ENCODE assay signal across 13 cellular contexts in the genomic region with DNA sequence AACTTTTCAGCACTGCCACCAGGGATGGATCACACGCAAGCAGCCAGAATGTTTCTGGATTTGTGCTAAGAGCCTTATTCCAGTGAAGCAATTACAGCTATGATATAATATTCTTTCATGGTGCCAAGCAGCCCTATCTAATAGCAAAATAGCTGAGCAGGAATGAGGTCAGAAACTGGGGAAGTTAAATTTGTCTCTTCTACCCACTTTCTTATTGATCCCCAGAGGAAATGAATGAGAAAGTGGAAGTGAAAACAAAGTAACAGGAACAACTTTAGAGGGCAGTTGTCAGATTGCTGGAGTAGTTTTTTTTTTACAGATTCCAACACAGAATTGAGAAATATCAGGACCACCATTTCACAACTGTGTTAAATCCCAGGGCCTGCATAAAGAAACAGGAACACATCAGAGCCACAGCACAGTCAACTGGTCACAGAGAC. TPM values are rescaled to one million over a fixed set of nuclear protein-coding genes. Genes with fewer than 3 reads are reported as not detected.
A peak's percentile ranks its signal among the peaks of the same experiment; 100 is the strongest.
DNase-seq lines count a peak whose midpoint lies in the region; ATAC-seq and TF ChIP-seq lines count a peak whose summit lies in the region.
"Had no signal": no experiment of that assay in that cellular context is flagged by ENCODE, and none has a peak within 500 bp of the region (broad histone marks: within the 10 kb centered on the region; RNA-seq: fewer than 3 reads in every experiment).

No MANE protein-coding gene starts in this region.

- H3K9me2 ChIP-seq in DOHH2 (replicated peaks; ENCODE audit: control insufficient read depth, low read length) (no peaks in the 10 kb centered on the region), Karpas-422 (replicated peaks; ENCODE audit: insufficient read depth, low read length) (no peaks in the 10 kb centered on the region), GM23338 (ENCODE audit: insufficient read depth) (no peaks in the 10 kb centered on the region)

- H3K36me3 ChIP-seq in DOHH2 (ENCODE audit: control insufficient read depth, low read length) (peaks cover 5% of the 10 kb centered on the region), Karpas-422 (ENCODE audit: insufficient read depth, low read length) (peaks cover 41% of the 10 kb centered on the region), left ventricle myocardium inferior (no peaks in the 10 kb centered on the region), GM23338 (ENCODE audit: insufficient read depth) (no peaks in the 10 kb centered on the region), endodermal cell (ENCODE audit: control insufficient read depth, insufficient read depth, low read length) (peaks cover 12% of the 10 kb centered on the region)

- H3K4me1 Mint-ChIP-seq in GM23338 (peaks cover 16% of the 10 kb centered on the region), endodermal cell (peaks cover 7% of the 10 kb centered on the region)
- H3K4me1 Mint-ChIP-seq in activated CD8-positive, alpha-beta T cell treated with anti-CD3 and anti-CD28 coated beads for 36 hours (ENCODE audit: low read depth): peaks cover 18% of the 10 kb centered on the region

- H3K79me2 ChIP-seq in DOHH2 (ENCODE audit: control insufficient read depth, low read length) (no peaks in the 10 kb centered on the region), Karpas-422 (ENCODE audit: low read length) (peaks cover 82% of the 10 kb centered on the region), GM23338 (replicated peaks; ENCODE audit: insufficient read depth) (no peaks in the 10 kb centered on the region)

- H3K4me2 ChIP-seq in DOHH2 (ENCODE audit: low read length) (peak overlapping the region; percentile 43), Karpas-422 (ENCODE audit: low read depth, low read length, poor library complexity, severe bottlenecking) (peak overlapping the region; percentile 69), GM23338 (no peak overlapping the region)

- H3K36me3 Mint-ChIP-seq in GM23338 (ENCODE audit: low read depth) (no peaks in the 10 kb centered on the region; the same call in 2 of the 3 replicates), endodermal cell (ENCODE audit: low read depth) (peaks cover 7% of the 10 kb centered on the region)
- H3K36me3 Mint-ChIP-seq in activated CD8-positive, alpha-beta T cell treated with anti-CD3 and anti-CD28 coated beads for 36 hours (ENCODE audit: low read depth): peaks cover 9% of the 10 kb centered on the region

- H3K9me3 Mint-ChIP-seq in GM23338: no peaks in the 10 kb centered on the region
- no peaks in the 10 kb centered on the region for H3K9me3 Mint-ChIP-seq in activated CD8-positive, alpha-beta T cell treated with anti-CD3 and anti-CD28 coated beads for 36 hours
- H3K9me3 Mint-ChIP-seq in endodermal cell: no peaks in the 10 kb centered on the region
- H3K9me3 Mint-ChIP-seq: CD4-positive, alpha-beta T cell; H9 had no signal

- ATAC-seq in GM21381 (IDR thresholded peaks at IDR 0.05; ENCODE audit: unreplicated experiment) (peak; percentile 78), GM23338 (no peak), SK-N-SH treated with all-trans-retinoic acid at 6 μM for 48 hours (no peak)
- ATAC-seq in activated CD8-positive, alpha-beta T cell treated with anti-CD3 and anti-CD28 coated beads for 36 hours: no peak

- CTCF ChIA-PET in activated CD8-positive, alpha-beta T cell treated with anti-CD3 and anti-CD28 coated beads for 36 hours (lab: Charles Lee): interaction anchor here (1.6 kb wide), 1 partner anchor 24 kb away, joined by 4 read pairs; no protein-coding TSS in a partner anchor

- H3K9me3 ChIP-seq in DOHH2 (ENCODE audit: control insufficient read depth, insufficient read depth, low read length): no peaks in the 10 kb centered on the region
- H3K9me3 ChIP-seq in Karpas-422 (ENCODE audit: low read length): no peaks in the 10 kb centered on the region
- H3K9me3 ChIP-seq in left ventricle myocardium inferior (replicated peaks): no peaks in the 10 kb centered on the region
- no peaks in the 10 kb centered on the region for H3K9me3 ChIP-seq in endodermal cell (ENCODE audit: control insufficient read depth, low read length)

- no peak overlapping the region for H3K27ac Mint-ChIP-seq in GM23338
- H3K27ac Mint-ChIP-seq in activated CD8-positive, alpha-beta T cell treated with anti-CD3 and anti-CD28 coated beads for 36 hours: no peak overlapping the region
- H3K27ac Mint-ChIP-seq in endodermal cell: no peak overlapping the region
- H3K27ac Mint-ChIP-seq: CD4-positive, alpha-beta T cell; H9 had no signal

- no peaks in the 10 kb centered on the region for H3K27me3 Mint-ChIP-seq in GM23338 (ENCODE audit: insufficient read depth, low read depth, poor library complexity)
- no peaks in the 10 kb centered on the region for H3K27me3 Mint-ChIP-seq in activated CD8-positive, alpha-beta T cell treated with anti-CD3 and anti-CD28 coated beads for 36 hours
- H3K27me3 Mint-ChIP-seq in endodermal cell (ENCODE audit: insufficient read depth): no peaks in the 10 kb centered on the region
- H3K27me3 Mint-ChIP-seq: CD4-positive, alpha-beta T cell had no signal

- H3F3A ChIP-seq in DOHH2 (ENCODE audit: control insufficient read depth, insufficient read depth) (peaks cover 13% of the 10 kb centered on the region), GM23338 (replicated peaks; ENCODE audit: low read depth) (no peaks in the 10 kb centered on the region)

- DNase-seq in Karpas-422: peak; percentile 90
- DNase-seq in left ventricle myocardium inferior: no peak
- no peak for DNase-seq in GM23338 (ENCODE audit: low spot score)
- DNase-seq in activated CD8-positive, alpha-beta T cell treated with anti-CD3 and anti-CD28 coated beads for 36 hours: no peak
- DNase-seq in endodermal cell: no peak
- DNase-seq: activated CD4-positive, alpha-beta T cell treated with anti-CD3 and anti-CD28 coated beads, Interleukin-2, amount 50 U/mL, for 1 hour; CD4-positive, alpha-beta T cell; H9; NCI-H146; stimulated activated CD4-positive, alpha-beta T cell treated with anti-CD3 and anti-CD28 coated beads, Interleukin-4, amount 100 ng/mL, for 24 hours had no signal

- peak overlapping the region; percentile 37 for H3K9ac ChIP-seq in Karpas-422 (ENCODE audit: low read length)
- no peak overlapping the region for H3K9ac ChIP-seq in endodermal cell (ENCODE audit: extremely low read depth, low read length, poor library complexity, severe bottlenecking)

- WGBS in endodermal cell (ENCODE audit: insufficient coverage in 1 of 2, insufficient read length in 1 of 2), 2 experiments: 93% methylated on average over 1 of the region's 1 CpG; no CpG with 5 or more reads in 1 of the 2 experiments

- H4K20me1 ChIP-seq in DOHH2 (ENCODE audit: control insufficient read depth, insufficient read depth, low read depth, low read length) (no peaks in the 10 kb centered on the region), Karpas-422 (ENCODE audit: insufficient read depth, low read depth, low read length) (no peaks in the 10 kb centered on the region), GM23338 (replicated peaks; ENCODE audit: insufficient read depth) (no peaks in the 10 kb centered on the region)

- H3K4me3 Mint-ChIP-seq in GM23338: no peak overlapping the region
- H3K4me3 Mint-ChIP-seq in activated CD8-positive, alpha-beta T cell treated with anti-CD3 and anti-CD28 coated beads for 36 hours: no peak overlapping the region
- H3K4me3 Mint-ChIP-seq in endodermal cell: no peak overlapping the region
- H3K4me3 Mint-ChIP-seq: CD4-positive, alpha-beta T cell; H9 had no signal

- H2AFZ ChIP-seq in Karpas-422 (ENCODE audit: low read length): no peak overlapping the region
- H2AFZ ChIP-seq in GM23338: no peak overlapping the region

- no peaks in the 10 kb centered on the region for H3K27me3 ChIP-seq in DOHH2 (ENCODE audit: control insufficient read depth, low read length)
- no peaks in the 10 kb centered on the region for H3K27me3 ChIP-seq in Karpas-422 (ENCODE audit: low read length)
- H3K27me3 ChIP-seq in left ventricle myocardium inferior (ENCODE audit: low read depth): no peaks in the 10 kb centered on the region
- no peaks in the 10 kb centered on the region for H3K27me3 ChIP-seq in GM23338 (ENCODE audit: insufficient read depth)
- no peaks in the 10 kb centered on the region for H3K27me3 ChIP-seq in endodermal cell (ENCODE audit: control insufficient read depth, insufficient read depth, low read length, poor library complexity, severe bottlenecking)

- H3K4me3 ChIP-seq in DOHH2 (ENCODE audit: low read length): peak overlapping the region; percentile 5; the same call in 1 of the 2 replicates
- H3K4me3 ChIP-seq in Karpas-422 (ENCODE audit: low read length): peak overlapping the region; percentile 13
- no peak overlapping the region for H3K4me3 ChIP-seq in left ventricle myocardium inferior
- no peak overlapping the region for H3K4me3 ChIP-seq in GM23338
- no peak overlapping the region for H3K4me3 ChIP-seq in endodermal cell (ENCODE audit: low read length)

- H3K27ac ChIP-seq in DOHH2 (ENCODE audit: low read depth, low read length) (peak overlapping the region; percentile 8; the same call in 1 of the 2 replicates), Karpas-422 (ENCODE audit: low read length) (peak overlapping the region; percentile 95), left ventricle myocardium inferior (replicated peaks) (peak overlapping the region; percentile 41), GM23338 (ENCODE audit: low read depth) (no peak overlapping the region), endodermal cell (ENCODE audit: low read depth, low read length) (no peak overlapping the region)

- intact Hi-C loops in left ventricle myocardium inferior (cut with micrococcal nuclease): no loop called here
- intact Hi-C loops in activated CD8-positive, alpha-beta T cell treated with anti-CD3 and anti-CD28 coated beads for 36 hours (cut with micrococcal nuclease): no loop called here

- TF ChIP-seq CTCF in DOHH2 (IDR thresholded peaks at IDR 0.05; ENCODE audit: low read depth, low read length, poor library complexity, severe bottlenecking) (no peak), left ventricle myocardium inferior (IDR thresholded peaks at IDR 0.05; ENCODE audit: borderline replicate concordance) (no peak), GM23338 (conservative IDR thresholded peaks at IDR 0.05; ENCODE audit: low read depth in 2 of 2) (no peak), endodermal cell (conservative IDR thresholded peaks at IDR 0.05) (no peak)
- TF ChIP-seq CTCF in activated CD8-positive, alpha-beta T cell treated with anti-CD3 and anti-CD28 coated beads for 36 hours (IDR thresholded peaks at IDR 0.05): no peak

- POLR2A ChIA-PET in activated CD8-positive, alpha-beta T cell treated with anti-CD3 and anti-CD28 coated beads for 36 hours (lab: Charles Lee): interaction anchor here (0.9 kb wide), 1 partner anchor 13 kb away, joined by 3 read pairs; no protein-coding TSS in a partner anchor

- H3K4me1 ChIP-seq in DOHH2 (ENCODE audit: control insufficient read depth, low read length) (peaks cover 67% of the 10 kb centered on the region), Karpas-422 (ENCODE audit: low read length) (peaks cover 98% of the 10 kb centered on the region), left ventricle myocardium inferior (peaks cover 20% of the 10 kb centered on the region), GM23338 (ENCODE audit: insufficient read depth) (peaks cover 11% of the 10 kb centered on the region), endodermal cell (ENCODE audit: control insufficient read depth, insufficient read depth, low read length) (no peaks in the 10 kb centered on the region)

RNA-seq across cellular contexts. Expression of a gene that starts 44.8 kb away (rescaled TPM):
- 136 and 174 TPM in 2 replicates for total RNA-seq in Karpas-422 (2014; rRNA removed; shearing (Covaris generic); ENCODE audit: low replicate concordance)
- 1.7 TPM for total RNA-seq in left ventricle myocardium inferior
- total RNA-seq in GM23338 (2014; rRNA removed; shearing (Covaris generic)): 15.0 and 22.2 TPM in 2 replicates
- polyA plus RNA-seq in GM23338 (2016; fragmentation: Nextera tagmentation; extraction: Ambion mirVana): 8.7 and 9.3 TPM in 2 replicates
- total RNA-seq in activated CD8-positive, alpha-beta T cell treated with anti-CD3 and anti-CD28 coated beads for 36 hours: 10 to 100 TPM; 35.4 to 38.1 TPM
- total RNA-seq in endodermal cell: 10 to 100 TPM; 18.3 to 18.7 TPM
- 4.9 TPM for polyA plus RNA-seq in endodermal cell (2013, experiment 1 of 2)
- 5.1 TPM for polyA plus RNA-seq in endodermal cell (2013, experiment 2 of 2)

Comparison
In these comparisons a context has a peak if more than half of its experiments do, and no peak if none do; other contexts are left out.
1. H3K27ac ChIP-seq: peak in DOHH2 (single experiment), Karpas-422 (single experiment) and left ventricle myocardium inferior (single experiment); none in GM23338 (single experiment) and endodermal cell (single experiment).
2. H3K4me3 ChIP-seq: peak in DOHH2 (single experiment) and Karpas-422 (single experiment); none in left ventricle myocardium inferior (single experiment), GM23338 (single experiment) and endodermal cell (single experiment).